In genomic region chr6:148199584-148199983, GRCh38 we compare ENCODE assay signal across 25 cellular contexts.
"Had no signal": no experiment of that assay in that cellular context is flagged by ENCODE, and none has a peak within 500 bp of the region (broad histone marks: within the 10 kb centered on the region; RNA-seq: fewer than 3 reads in every experiment).

No MANE protein-coding gene starts in this region.

- H3K27me3 ChIP-seq: colonic mucosa, esophagus squamous epithelium, gastrocnemius medialis, hepatocyte had no signal

- H3K27ac Mint-ChIP-seq: dendritic cell treated with granulocyte-macrophage colony-stimulating factor and Interleukin-4, amounts not matched to agents 40 ng/mL and 50 ng/mL, for 4 days; effector memory CD8-positive, alpha-beta T cell; endodermal cell; immature natural killer cell; mesothelial cell of epicardium had no signal

- H3K4me3 Mint-ChIP-seq: dendritic cell treated with granulocyte-macrophage colony-stimulating factor and Interleukin-4, amounts not matched to agents 40 ng/mL and 50 ng/mL, for 4 days; effector memory CD8-positive, alpha-beta T cell; endodermal cell; immature natural killer cell; mesothelial cell of epicardium had no signal

- FAIRE-seq: endometrium had no signal

- H3K4me1 ChIP-seq: colonic mucosa, left lung had no signal

- DNase-seq: colonic mucosa; cortex of kidney; effector CD8-positive, alpha-beta T cell; effector memory CD8-positive, alpha-beta T cell; endodermal cell; erythroblast; esophagus squamous epithelium; foreskin fibroblast; foreskin melanocyte; gastrocnemius medialis; heart left ventricle; immature natural killer cell; islet precursor cell; left cardiac atrium; left lung; lower lobe of right lung; mesenchymal stem cell; mucosa of descending colon had no signal

- H2AFZ ChIP-seq: hepatocyte had no signal

- H3K4me2 ChIP-seq: hepatocyte had no signal

- H3K4me3 ChIP-seq: colonic mucosa, esophagus squamous epithelium, gastrocnemius medialis, hepatocyte, left lung, lower lobe of right lung, mucosa of descending colon had no signal

- ATAC-seq: effector memory CD8-positive, alpha-beta T cell; esophagus mucosa; gastrocnemius medialis; left ventricle myocardium superior; mucosa of descending colon had no signal

- H3K9me3 Mint-ChIP-seq: dendritic cell treated with granulocyte-macrophage colony-stimulating factor and Interleukin-4, amounts not matched to agents 40 ng/mL and 50 ng/mL, for 4 days; endodermal cell had no signal

- H3K9me3 ChIP-seq: colonic mucosa, esophagus squamous epithelium, gastrocnemius medialis, heart left ventricle, left lung, lower lobe of right lung, mucosa of descending colon had no signal

- H3K27ac ChIP-seq: colonic mucosa, epithelial cell of prostate, esophagus squamous epithelium, gastrocnemius medialis, heart left ventricle, hepatocyte, left lung, lower lobe of right lung had no signal

- H3K36me3 ChIP-seq: colonic mucosa, esophagus squamous epithelium, gastrocnemius medialis, heart left ventricle, left lung, lower lobe of right lung had no signal

- H3K36me3 Mint-ChIP-seq: immature natural killer cell, mesothelial cell of epicardium had no signal

- H3K79me2 ChIP-seq: hepatocyte had no signal
